13 cellular contexts compared by ENCODE assay signal in the genomic region with DNA sequence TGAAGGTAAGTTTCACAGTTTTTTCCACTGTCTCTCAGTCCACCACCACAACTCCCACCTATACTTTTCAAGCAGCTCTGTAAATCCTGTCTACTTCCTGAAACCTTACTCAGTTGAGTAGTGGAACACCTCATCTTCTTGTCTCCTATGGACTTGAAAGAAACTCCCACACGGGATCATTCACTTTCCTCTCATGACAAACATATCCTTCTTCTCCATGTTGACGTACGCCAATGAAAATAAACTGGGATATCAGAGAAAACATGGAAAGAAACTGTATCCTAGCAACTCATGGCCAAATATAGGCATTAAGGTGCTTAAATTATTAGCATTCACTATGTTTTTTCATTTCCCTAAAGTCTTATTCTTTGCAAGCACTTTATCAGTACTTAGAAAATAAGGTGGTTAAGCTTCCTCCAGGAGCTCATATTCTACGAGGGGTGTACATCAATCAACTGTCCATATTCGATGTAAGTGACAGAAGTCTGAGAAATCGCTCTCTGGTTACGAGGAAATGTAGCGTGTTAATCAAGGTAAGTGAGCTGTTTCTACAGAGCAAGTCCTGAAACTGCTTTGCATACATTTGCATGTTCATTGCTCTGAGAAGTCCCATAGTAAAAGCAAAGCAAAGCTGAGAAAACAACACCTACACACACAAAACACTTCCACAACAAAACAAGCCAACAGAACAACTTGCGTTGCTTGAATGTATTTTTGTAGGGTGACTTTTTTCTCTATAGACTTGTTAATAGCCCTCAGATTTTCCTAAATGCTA.
A peak's percentile ranks its signal among the peaks of the same experiment; 100 is the strongest.
DNase-seq lines count a peak whose midpoint lies in the region; ATAC-seq and TF ChIP-seq lines count a peak whose summit lies in the region.
"Had no signal": no experiment of that assay in that cellular context is flagged by ENCODE, and none has a peak within 500 bp of the region (broad histone marks: within the 10 kb centered on the region; RNA-seq: fewer than 3 reads in every experiment).

No MANE protein-coding gene starts in this region.

- H3K27me3 Mint-ChIP-seq in WTC11 (ENCODE audit: low read depth): no peaks in the 10 kb centered on the region

- H3K4me3 ChIP-seq in HUES64 (ENCODE audit: low read length) (no peak overlapping the region), iPS-20b (ENCODE audit: low read length) (peak overlapping the region; percentile 12; the same call in 1 of the 2 replicates)
- H3K4me3 ChIP-seq: A549 had no signal

- peaks cover 11% of the 10 kb centered on the region for H3K9me3 Mint-ChIP-seq in WTC11

- no peak overlapping the region for H3K9ac ChIP-seq in HUES64 (ENCODE audit: low read depth, low read length)
- peak overlapping the region; percentile 5; the same call in 1 of the 2 replicates for H3K9ac ChIP-seq in iPS-20b (ENCODE audit: low read depth, low read length)

- H3K4me3 Mint-ChIP-seq in WTC11: no peak overlapping the region
- H3K4me3 Mint-ChIP-seq: CD4-positive, alpha-beta memory T cell had no signal

- 91% methylated on average over 8 of the region's 9 CpGs for WGBS in HUES64

- peaks cover 41% of the 10 kb centered on the region for H3K4me1 ChIP-seq in HUES64 (ENCODE audit: insufficient read depth, low read length)
- H3K4me1 ChIP-seq in iPS-20b (ENCODE audit: insufficient read depth, low read length): peaks cover 44% of the 10 kb centered on the region
- H3K4me1 ChIP-seq: A549, BE2C had no signal

- H3K36me3 Mint-ChIP-seq in WTC11: peaks cover 13% of the 10 kb centered on the region
- H3K36me3 Mint-ChIP-seq: CD4-positive, alpha-beta memory T cell had no signal

- DNase-seq in WTC11 (ENCODE audit: low spot score) (no peak), GM10248 (ENCODE audit: extremely low spot score) (no peak), amniotic stem cell (lab: John Stamatoyannopoulos, UW) (no peak)
- DNase-seq: BE2C; CD4-positive, alpha-beta memory T cell; DMS79 had no signal

- POLR2A ChIA-PET in WTC11 (lab: Charles Lee): no interaction called here
- POLR2A ChIA-PET in GM10248 (lab: Yijun Ruan, JAX): no interaction called here

- peaks cover 51% of the 10 kb centered on the region for H3K4me1 Mint-ChIP-seq in WTC11
- H3K4me1 Mint-ChIP-seq: CD4-positive, alpha-beta memory T cell had no signal

- H3K27ac ChIP-seq in HUES64 (ENCODE audit: low read depth, low read length) (peak overlapping the region; percentile 45; the same call in 1 of the 2 replicates), iPS-20b (ENCODE audit: low read length) (peak overlapping the region; percentile 75)
- H3K27ac ChIP-seq: A549, C4-2B had no signal

- H3K9me3 ChIP-seq in HUES64 (ENCODE audit: insufficient read depth, low read depth, low read length): peaks cover 6% of the 10 kb centered on the region; the same call in 1 of the 2 replicates
- peaks cover 7% of the 10 kb centered on the region for H3K9me3 ChIP-seq in iPS-20b (ENCODE audit: insufficient read depth, low read depth, low read length)
- H3K9me3 ChIP-seq: A549, BE2C had no signal

- TF ChIP-seq CTCF in WTC11 (IDR thresholded peaks at IDR 0.05) (no peak), GM10248 (IDR thresholded peaks at IDR 0.05; ENCODE audit: control extremely low read depth, extremely low read depth, low read depth, missing control alignments) (no peak)

- CTCF ChIA-PET in WTC11 (lab: Charles Lee) (interaction anchor here (0.6 to 1.7 kb wide), 2 partner anchors 202 to 1835 kb away, joined by 3 to 5 read pairs; no protein-coding TSS in a partner anchor), GM10248 (lab: Yijun Ruan, JAX) (interaction anchor here (1.0 to 1.2 kb wide), 2 partner anchors 10 to 11 kb away, joined by 3 read pairs; no protein-coding TSS in a partner anchor)

- no peaks in the 10 kb centered on the region for H3K27me3 ChIP-seq in HUES64 (ENCODE audit: insufficient read depth, low read length)
- no peaks in the 10 kb centered on the region for H3K27me3 ChIP-seq in iPS-20b (ENCODE audit: insufficient read depth, low read length)
- H3K27me3 ChIP-seq: BE2C had no signal

- ATAC-seq in WTC11: peak; percentile 58
- no peak for ATAC-seq in GM18873 (IDR thresholded peaks at IDR 0.05; ENCODE audit: low FRiP score, unreplicated experiment)
- ATAC-seq in GM21381 (IDR thresholded peaks at IDR 0.05; ENCODE audit: unreplicated experiment): no peak
- ATAC-seq: A549, HepG2 had no signal

- peak overlapping the region; percentile 87 for H3K27ac Mint-ChIP-seq in WTC11
- H3K27ac Mint-ChIP-seq: CD4-positive, alpha-beta memory T cell had no signal

- peaks cover 4% of the 10 kb centered on the region; the same call in 1 of the 2 replicates for H3K36me3 ChIP-seq in HUES64 (ENCODE audit: insufficient read depth, low read length)
- H3K36me3 ChIP-seq in iPS-20b (ENCODE audit: insufficient read depth, low read depth, low read length): no peaks in the 10 kb centered on the region
- H3K36me3 ChIP-seq: BE2C had no signal

TF ChIP-seq in WTC11, 78 proteins besides CTCF, POLR2A, EP300 and RAD21 (continues in another document):
- TF ChIP-seq ZNF263 (CRISPR knock-in tag; IDR thresholded peaks at IDR 0.05; ENCODE audit: low read depth) (no peak), USF1 (CRISPR knock-in tag; IDR thresholded peaks at IDR 0.05) (no peak), TEAD1 (CRISPR knock-in tag; IDR thresholded peaks at IDR 0.05) (no peak), E2F1 (CRISPR knock-in tag; IDR thresholded peaks at IDR 0.05) (no peak)
- TF ChIP-seq, protein P1, sequence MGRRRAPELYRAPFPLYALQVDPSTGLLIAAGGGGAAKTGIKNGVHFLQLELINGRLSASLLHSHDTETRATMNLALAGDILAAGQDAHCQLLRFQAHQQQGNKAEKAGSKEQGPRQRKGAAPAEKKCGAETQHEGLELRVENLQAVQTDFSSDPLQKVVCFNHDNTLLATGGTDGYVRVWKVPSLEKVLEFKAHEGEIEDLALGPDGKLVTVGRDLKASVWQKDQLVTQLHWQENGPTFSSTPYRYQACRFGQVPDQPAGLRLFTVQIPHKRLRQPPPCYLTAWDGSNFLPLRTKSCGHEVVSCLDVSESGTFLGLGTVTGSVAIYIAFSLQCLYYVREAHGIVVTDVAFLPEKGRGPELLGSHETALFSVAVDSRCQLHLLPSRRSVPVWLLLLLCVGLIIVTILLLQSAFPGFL (CRISPR knock-in tag; IDR thresholded peaks at IDR 0.05; ENCODE audit: borderline replicate concordance): no peak
- TF ChIP-seq, protein P2, sequence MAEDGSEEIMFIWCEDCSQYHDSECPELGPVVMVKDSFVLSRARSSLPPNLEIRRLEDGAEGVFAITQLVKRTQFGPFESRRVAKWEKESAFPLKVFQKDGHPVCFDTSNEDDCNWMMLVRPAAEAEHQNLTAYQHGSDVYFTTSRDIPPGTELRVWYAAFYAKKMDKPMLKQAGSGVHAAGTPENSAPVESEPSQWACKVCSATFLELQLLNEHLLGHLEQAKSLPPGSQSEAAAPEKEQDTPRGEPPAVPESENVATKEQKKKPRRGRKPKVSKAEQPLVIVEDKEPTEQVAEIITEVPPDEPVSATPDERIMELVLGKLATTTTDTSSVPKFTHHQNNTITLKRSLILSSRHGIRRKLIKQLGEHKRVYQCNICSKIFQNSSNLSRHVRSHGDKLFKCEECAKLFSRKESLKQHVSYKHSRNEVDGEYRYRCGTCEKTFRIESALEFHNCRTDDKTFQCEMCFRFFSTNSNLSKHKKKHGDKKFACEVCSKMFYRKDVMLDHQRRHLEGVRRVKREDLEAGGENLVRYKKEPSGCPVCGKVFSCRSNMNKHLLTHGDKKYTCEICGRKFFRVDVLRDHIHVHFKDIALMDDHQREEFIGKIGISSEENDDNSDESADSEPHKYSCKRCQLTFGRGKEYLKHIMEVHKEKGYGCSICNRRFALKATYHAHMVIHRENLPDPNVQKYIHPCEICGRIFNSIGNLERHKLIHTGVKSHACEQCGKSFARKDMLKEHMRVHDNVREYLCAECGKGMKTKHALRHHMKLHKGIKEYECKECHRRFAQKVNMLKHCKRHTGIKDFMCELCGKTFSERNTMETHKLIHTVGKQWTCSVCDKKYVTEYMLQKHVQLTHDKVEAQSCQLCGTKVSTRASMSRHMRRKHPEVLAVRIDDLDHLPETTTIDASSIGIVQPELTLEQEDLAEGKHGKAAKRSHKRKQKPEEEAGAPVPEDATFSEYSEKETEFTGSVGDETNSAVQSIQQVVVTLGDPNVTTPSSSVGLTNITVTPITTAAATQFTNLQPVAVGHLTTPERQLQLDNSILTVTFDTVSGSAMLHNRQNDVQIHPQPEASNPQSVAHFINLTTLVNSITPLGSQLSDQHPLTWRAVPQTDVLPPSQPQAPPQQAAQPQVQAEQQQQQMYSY (CRISPR knock-in tag; IDR thresholded peaks at IDR 0.05): no peak
- TF ChIP-seq, protein P3, sequence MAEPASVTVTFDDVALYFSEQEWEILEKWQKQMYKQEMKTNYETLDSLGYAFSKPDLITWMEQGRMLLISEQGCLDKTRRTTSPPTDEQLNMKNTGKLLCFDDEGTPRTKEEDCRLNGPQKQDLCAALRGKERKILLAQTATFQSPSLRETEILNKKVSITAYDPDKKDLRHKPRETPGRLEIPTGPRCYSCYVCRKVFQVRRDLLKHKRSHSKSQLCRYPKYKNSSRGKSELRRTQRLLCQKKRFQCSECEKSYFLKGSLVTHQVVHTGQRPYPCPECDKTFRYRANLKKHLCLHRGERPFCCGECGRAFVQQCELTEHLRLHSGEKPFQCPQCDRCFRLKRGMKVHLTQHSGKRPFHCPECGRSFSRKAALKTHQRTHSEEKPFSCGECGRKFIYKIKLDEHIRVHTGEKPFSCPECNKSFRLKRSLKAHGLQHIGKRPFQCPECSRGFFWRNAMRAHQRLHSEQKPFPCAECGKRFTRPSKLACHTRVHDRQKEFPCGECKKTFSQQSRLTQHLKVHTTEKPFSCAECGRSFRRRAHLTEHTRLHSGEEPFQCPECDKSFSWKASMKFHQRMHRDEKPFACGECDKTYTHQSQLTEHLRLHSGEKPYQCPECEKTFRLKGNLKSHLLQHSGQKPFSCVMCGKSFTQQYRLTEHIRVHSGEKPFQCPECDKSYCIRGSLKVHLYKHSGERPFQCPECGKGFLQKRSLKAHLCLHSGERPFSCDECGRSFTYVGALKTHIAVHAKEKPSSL (CRISPR knock-in tag; conservative IDR thresholded peaks at IDR 0.05): no peak
